In genomic region chr2:43484323-43484930, GRCh38 we compare ENCODE assay signal across 8 cellular contexts.
DNase-seq lines count a peak whose midpoint lies in the region; ATAC-seq, FAIRE-seq and TF ChIP-seq lines count a peak whose summit lies in the region.

No MANE protein-coding gene starts in this region.

- H3K4me3 ChIP-seq in brain microvascular endothelial cell (ENCODE audit: low read depth, low read length) (no peak overlapping the region), keratinocyte (ENCODE audit: control insufficient read depth in 2 of 3, extremely low read depth in 1 of 3, insufficient read depth in 2 of 3, low read depth in 1 of 3, low read length in 3 of 3) (no peak overlapping the region), thoracic aorta (no peak overlapping the region)

- dilution Hi-C loops in keratinocyte (cut with MboI; ENCODE audit: extremely low pct_ligation_motif_present, low sequenced_read_pairs) = no loop called here

- no peaks in the 10 kb centered on the region for H3K9me1 ChIP-seq in keratinocyte (ENCODE audit: control insufficient read depth, extremely low read depth, insufficient read depth, low read length)

- no peak overlapping the region for H2AFZ ChIP-seq in keratinocyte (ENCODE audit: control insufficient read depth, low read length)

- no peaks in the 10 kb centered on the region for H4K20me1 ChIP-seq in keratinocyte (ENCODE audit: control insufficient read depth, extremely low read depth, insufficient read depth, low read length)

- H3K79me2 ChIP-seq in keratinocyte (ENCODE audit: control insufficient read depth, insufficient read depth, low read length) = no peaks in the 10 kb centered on the region

- no peak for ATAC-seq in thoracic aorta (ENCODE audit: insufficient number of reproducible peaks, low FRiP score, low read depth)
- no peak for ATAC-seq in HG03342 (IDR thresholded peaks at IDR 0.05; ENCODE audit: unreplicated experiment)
- no peak for ATAC-seq in HG03280 (IDR thresholded peaks at IDR 0.05; ENCODE audit: unreplicated experiment)

- H3K9me3 ChIP-seq in keratinocyte (ENCODE audit: control insufficient read depth, low read depth, low read length) = no peaks in the 10 kb centered on the region
- no peaks in the 10 kb centered on the region for H3K9me3 ChIP-seq in thoracic aorta

- DNase-seq in HS-5 (ENCODE audit: low read depth) = peak; percentile 47
- DNase-seq in NCI-H774 (lab: John Stamatoyannopoulos, UW) = peak; percentile 52
- DNase-seq in brain microvascular endothelial cell = peak; percentile 23
- no peak for DNase-seq in keratinocyte (ENCODE audit: low read depth, low spot score)
- DNase-seq in thoracic aorta (ENCODE audit: low spot score) = no peak

- H3K27ac ChIP-seq in C4-2B (no peak overlapping the region), brain microvascular endothelial cell (no peak overlapping the region), keratinocyte (ENCODE audit: control insufficient read depth, insufficient read depth, low read length) (no peak overlapping the region), thoracic aorta (no peak overlapping the region)

- H3K4me1 ChIP-seq in keratinocyte (ENCODE audit: control insufficient read depth, extremely low read depth, insufficient read depth, low read length) (peaks cover 13% of the 10 kb centered on the region), thoracic aorta (ENCODE audit: control insufficient read depth in 1 of 2, low read depth in 2 of 2) (peaks cover 27 to 60% of the 10 kb centered on the region in 2 donors)

- no peak for FAIRE-seq in keratinocyte (lab: Jason Lieb, UNC)

- H3K9ac ChIP-seq in keratinocyte (ENCODE audit: control insufficient read depth, extremely low read depth, insufficient read depth, low read length) = no peak overlapping the region

- H3K4me2 ChIP-seq in keratinocyte (ENCODE audit: control insufficient read depth, extremely low read depth, insufficient read depth, low read depth, low read length) = no peak overlapping the region

- peak; percentile 56 for TF ChIP-seq CTCF in C4-2B (conservative IDR thresholded peaks at IDR 0.05)
- peak; percentile 30 for TF ChIP-seq CTCF in brain microvascular endothelial cell (IDR thresholded peaks at IDR 0.05; ENCODE audit: low read depth, low read length, missing control alignments)
- TF ChIP-seq CTCF in keratinocyte (optimal IDR thresholded peaks at IDR 0.05 in 1 of 3, IDR thresholded peaks at IDR 0.05 in 1 of 3, conservative IDR thresholded peaks at IDR 0.05 in 1 of 3; ENCODE audit: extremely low read depth in 1 of 3, insufficient read depth in 2 of 3, low read length in 3 of 3) = peak in 2 of 3 experiments; percentile 36 to 40
- TF ChIP-seq CTCF in thoracic aorta (IDR thresholded peaks at IDR 0.05) = peak; percentile 67

- H3K36me3 ChIP-seq in brain microvascular endothelial cell (replicated peaks) (no peaks in the 10 kb centered on the region), keratinocyte (ENCODE audit: control insufficient read depth in 2 of 2, extremely low read depth in 1 of 2, insufficient read depth in 2 of 2, low read length in 2 of 2) (no peaks in the 10 kb centered on the region), thoracic aorta (no peaks in the 10 kb centered on the region)

- H3K27me3 ChIP-seq in brain microvascular endothelial cell (replicated peaks) (no peaks in the 10 kb centered on the region), keratinocyte (ENCODE audit: control insufficient read depth, extremely low read depth, insufficient read depth, low read length) (no peaks in the 10 kb centered on the region), thoracic aorta (replicated peaks; ENCODE audit: insufficient read depth) (no peaks in the 10 kb centered on the region)

- in situ Hi-C loops in brain microvascular endothelial cell (cut with HindIII; ENCODE audit: low pct_ligation_motif_present, low sequenced_read_pairs) = no loop called here

Comparison
In these comparisons a context has a peak if more than half of its experiments do, and no peak if none do; other contexts are left out.
1. DNase-seq: peak in HS-5 (single experiment), NCI-H774 (single experiment) and brain microvascular endothelial cell (single experiment); none in keratinocyte (single experiment) and thoracic aorta (single experiment).
2. Peak in every context shown above with its lines, with median percentiles within 50 percentile points of each other: CTCF ChIP-seq.